In the genomic region with DNA sequence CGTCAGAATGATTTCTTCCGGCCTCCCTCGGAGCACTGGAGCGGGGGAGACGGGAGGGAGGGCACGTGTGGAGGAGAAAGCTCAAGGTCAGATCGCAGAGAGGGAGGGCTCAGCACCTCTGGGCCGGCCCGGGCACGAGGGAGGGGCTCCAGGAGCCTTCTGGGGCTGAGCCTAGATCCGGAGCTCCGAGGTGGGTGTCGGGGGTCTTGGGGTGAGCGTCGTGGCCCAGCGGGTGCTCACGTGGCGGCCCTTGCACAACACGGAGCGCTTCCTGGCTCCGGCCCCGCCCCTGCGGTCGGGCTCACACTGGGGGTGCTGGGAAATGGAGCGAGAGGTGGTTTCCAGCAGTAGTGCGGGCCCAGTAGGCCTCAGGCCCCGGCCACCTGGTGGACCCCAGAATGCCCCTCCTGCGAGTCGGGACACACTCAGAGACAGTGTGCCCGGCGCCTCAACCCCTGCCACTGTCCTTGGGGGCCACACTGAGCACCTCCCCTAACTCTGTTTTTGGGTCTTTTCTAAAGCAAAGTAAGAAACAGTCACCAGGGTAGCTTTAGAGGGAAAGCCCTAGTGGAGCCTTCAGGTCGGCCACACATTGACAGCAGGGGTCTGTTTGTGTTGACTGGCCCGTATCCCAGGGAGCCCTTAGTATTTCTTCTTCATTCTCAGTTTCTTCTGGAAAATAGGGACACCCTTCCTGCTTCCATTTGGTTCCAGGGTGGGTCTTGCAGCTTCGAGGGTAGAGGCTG, we compare ENCODE assay signal across 1 cellular context.
TF ChIP-seq lines count a peak whose summit lies in the region.

No MANE protein-coding gene starts in this region.

TF ChIP-seq in neural cell, 6 proteins besides CTCF, POLR2A, EP300 and RAD21 (continued from another document):
- TF ChIP-seq, protein P1, sequence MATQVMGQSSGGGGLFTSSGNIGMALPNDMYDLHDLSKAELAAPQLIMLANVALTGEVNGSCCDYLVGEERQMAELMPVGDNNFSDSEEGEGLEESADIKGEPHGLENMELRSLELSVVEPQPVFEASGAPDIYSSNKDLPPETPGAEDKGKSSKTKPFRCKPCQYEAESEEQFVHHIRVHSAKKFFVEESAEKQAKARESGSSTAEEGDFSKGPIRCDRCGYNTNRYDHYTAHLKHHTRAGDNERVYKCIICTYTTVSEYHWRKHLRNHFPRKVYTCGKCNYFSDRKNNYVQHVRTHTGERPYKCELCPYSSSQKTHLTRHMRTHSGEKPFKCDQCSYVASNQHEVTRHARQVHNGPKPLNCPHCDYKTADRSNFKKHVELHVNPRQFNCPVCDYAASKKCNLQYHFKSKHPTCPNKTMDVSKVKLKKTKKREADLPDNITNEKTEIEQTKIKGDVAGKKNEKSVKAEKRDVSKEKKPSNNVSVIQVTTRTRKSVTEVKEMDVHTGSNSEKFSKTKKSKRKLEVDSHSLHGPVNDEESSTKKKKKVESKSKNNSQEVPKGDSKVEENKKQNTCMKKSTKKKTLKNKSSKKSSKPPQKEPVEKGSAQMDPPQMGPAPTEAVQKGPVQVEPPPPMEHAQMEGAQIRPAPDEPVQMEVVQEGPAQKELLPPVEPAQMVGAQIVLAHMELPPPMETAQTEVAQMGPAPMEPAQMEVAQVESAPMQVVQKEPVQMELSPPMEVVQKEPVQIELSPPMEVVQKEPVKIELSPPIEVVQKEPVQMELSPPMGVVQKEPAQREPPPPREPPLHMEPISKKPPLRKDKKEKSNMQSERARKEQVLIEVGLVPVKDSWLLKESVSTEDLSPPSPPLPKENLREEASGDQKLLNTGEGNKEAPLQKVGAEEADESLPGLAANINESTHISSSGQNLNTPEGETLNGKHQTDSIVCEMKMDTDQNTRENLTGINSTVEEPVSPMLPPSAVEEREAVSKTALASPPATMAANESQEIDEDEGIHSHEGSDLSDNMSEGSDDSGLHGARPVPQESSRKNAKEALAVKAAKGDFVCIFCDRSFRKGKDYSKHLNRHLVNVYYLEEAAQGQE (IDR thresholded peaks at IDR 0.05; ENCODE audit: borderline replicate concordance) = no peak
- no peak for TF ChIP-seq SMC3 (conservative IDR thresholded peaks at IDR 0.05; ENCODE audit: poor library complexity)
